19 cellular contexts compared by ENCODE assay signal in genomic region chr2:103785432-103785831, GRCh38.
"Had no signal": no experiment of that assay in that cellular context is flagged by ENCODE, and none has a peak within 500 bp of the region (broad histone marks: within the 10 kb centered on the region; RNA-seq: fewer than 3 reads in every experiment).

No MANE protein-coding gene starts in this region.

- H3K27me3 ChIP-seq: MG63 had no signal

- DNase-seq: Karpas-422, KG1, MG63, NCI-H1092, NCI-H1105 treated with DMSO at 0.1 percent for 48 hours, NCI-H1417 treated with DMSO at 0.1 percent for 48 hours, NCI-H146, NCI-H1694 treated with DMSO at 0.1 percent for 48 hours, NCI-H2029, NCI-H2081 treated with DMSO at 0.1 percent for 48 hours, NCI-H2227 treated with DMSO at 0.1 percent for 48 hours, NCI-H69, NCI-H774, PC-3, SHP77, SK-N-SH, SW 1271 had no signal

- H3K36me3 ChIP-seq: MG63 had no signal

- H3K9ac ChIP-seq: SK-N-SH had no signal

- H3K9me3 ChIP-seq: MG63, SK-N-SH had no signal

- H3K4me3 ChIP-seq: MG63 had no signal

- H3K27ac ChIP-seq: RWPE1 had no signal

- H3K4me2 ChIP-seq: SK-N-SH had no signal

- ATAC-seq: Panc1, PC-3 had no signal
